Comparison of ENCODE assay signal across 29 cellular contexts in the genomic region with DNA sequence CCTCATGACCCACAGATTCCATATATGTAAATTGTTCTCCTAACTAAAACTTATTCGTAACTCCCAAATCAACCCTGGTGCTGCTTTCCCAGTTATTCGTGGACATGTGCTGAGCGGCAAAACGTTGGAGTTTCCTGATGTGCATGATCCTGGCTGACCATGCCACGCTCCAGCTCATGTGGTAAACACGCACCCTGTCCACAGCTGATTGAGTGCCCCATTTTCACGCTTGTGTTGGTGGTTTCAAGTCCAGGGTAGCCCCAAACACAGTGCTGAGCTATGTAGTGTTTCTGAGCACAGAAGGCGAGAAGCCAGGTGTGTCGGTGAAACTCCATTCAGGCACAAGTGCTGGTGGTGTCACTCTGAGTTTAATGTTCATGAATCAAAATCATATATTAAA. TPM values are rescaled to one million over a fixed set of nuclear protein-coding genes. Genes with fewer than 3 reads are reported as not detected.
"Had no signal": no experiment of that assay in that cellular context is flagged by ENCODE, and none has a peak within 500 bp of the region (broad histone marks: within the 10 kb centered on the region; RNA-seq: fewer than 3 reads in every experiment).

No MANE protein-coding gene starts in this region.

- ATAC-seq: activated CD4-positive, CD25-positive, alpha-beta regulatory T cell treated with anti-CD3 and anti-CD28 coated beads, Interleukin-2, amount 50 U/mL, for 24 hours; activated CD8-positive, alpha-beta T cell treated with anti-CD3 and anti-CD28 coated beads for 36 hours; activated naive CD4-positive, alpha-beta T cell treated with anti-CD3 and anti-CD28 coated beads, Interleukin-2, amount 50 U/mL, for 72 hours; effector memory CD8-positive, alpha-beta T cell; gastroesophageal sphincter; SK-N-SH treated with all-trans-retinoic acid at 6 μM for 48 hours; T-helper 17 cell had no signal

- H3K4me3 ChIP-seq: ascending aorta, esophagus squamous epithelium, gastroesophageal sphincter had no signal

- H3K27me3 ChIP-seq: ascending aorta had no signal

- H3K4me3 Mint-ChIP-seq: activated B cell treated with CpG ODN at 0.5 μM for 24 hours; activated CD8-positive, alpha-beta T cell treated with anti-CD3 and anti-CD28 coated beads for 36 hours; activated naive CD4-positive, alpha-beta T cell treated with anti-CD3 and anti-CD28 coated beads, Interleukin-2, amount 10 ng/mL, durations not matched to agents 7 days and 5 days; activated naive CD8-positive, alpha-beta T cell treated with anti-CD3 and anti-CD28 coated beads, Interleukin-2, amount 10 ng/mL, durations not matched to agents 7 days and 5 days; activated T-helper 1 cell treated with anti-CD3 and anti-CD28 coated beads, Interleukin-12 subunit alpha, Interleukin-12 subunit beta, Interleukin-2, Interleukin-4 antibody, amounts not matched to agents 30 ng/mL and 10 ng/mL and 1 ng/mL, durations not matched to agents 14 hours and 24 hours and 36 hours; brain; effector memory CD8-positive, alpha-beta T cell; T-helper 17 cell; T-helper 2 cell treated with Interferon-gamma antibody and Interleukin-4, amounts not matched to agents 5 μg/mL and 100 μg/mL, for 36 hours had no signal

- H3K36me3 ChIP-seq: ascending aorta, esophagus squamous epithelium, gastroesophageal sphincter, WERI-Rb-1 had no signal

- H3K36me3 Mint-ChIP-seq: activated naive CD4-positive, alpha-beta T cell treated with anti-CD3 and anti-CD28 coated beads, Interleukin-2, amount 10 ng/mL, durations not matched to agents 7 days and 5 days; activated naive CD4-positive, alpha-beta T cell treated with anti-CD3 and anti-CD28 coated beads, Interleukin-2, amount 50 U/mL, for 72 hours; activated naive CD8-positive, alpha-beta T cell treated with anti-CD3 and anti-CD28 coated beads, Interleukin-2, amount 10 ng/mL, durations not matched to agents 7 days and 5 days; brain had no signal

- H3K4me1 ChIP-seq: ascending aorta, gastroesophageal sphincter had no signal

- H3K27ac ChIP-seq: ascending aorta, epithelial cell of prostate, esophagus squamous epithelium, gastroesophageal sphincter, WERI-Rb-1 had no signal

- H3K9me3 Mint-ChIP-seq: activated B cell treated with CpG ODN at 0.5 μM for 24 hours; activated CD8-positive, alpha-beta T cell treated with anti-CD3 and anti-CD28 coated beads for 36 hours; activated naive CD4-positive, alpha-beta T cell treated with anti-CD3 and anti-CD28 coated beads, Interleukin-2, amount 10 ng/mL, durations not matched to agents 7 days and 5 days; activated naive CD4-positive, alpha-beta T cell treated with anti-CD3 and anti-CD28 coated beads, Interleukin-2, amount 50 U/mL, for 72 hours; activated naive CD8-positive, alpha-beta T cell treated with anti-CD3 and anti-CD28 coated beads, Interleukin-2, amount 10 ng/mL, durations not matched to agents 7 days and 5 days; activated T-helper 1 cell treated with anti-CD3 and anti-CD28 coated beads, Interleukin-12 subunit alpha, Interleukin-12 subunit beta, Interleukin-2, Interleukin-4 antibody, amounts not matched to agents 30 ng/mL and 10 ng/mL and 1 ng/mL, durations not matched to agents 14 hours and 24 hours and 36 hours; effector memory CD8-positive, alpha-beta T cell; T-helper 2 cell treated with Interferon-gamma antibody and Interleukin-4, amounts not matched to agents 5 μg/mL and 100 μg/mL, for 36 hours had no signal

- H3K4me1 Mint-ChIP-seq: activated B cell treated with CpG ODN at 0.5 μM for 24 hours; activated naive CD8-positive, alpha-beta T cell treated with anti-CD3 and anti-CD28 coated beads, Interleukin-2, amount 10 ng/mL, durations not matched to agents 7 days and 5 days; brain had no signal

- DNase-seq: activated B cell treated with CpG ODN at 0.5 μM for 24 hours; activated CD4-positive, alpha-beta T cell treated with anti-CD3 and anti-CD28 coated beads for 48 hours; activated CD4-positive, alpha-beta T cell treated with anti-CD3 and anti-CD28 coated beads, Interleukin-2, amount 50 U/mL, for 1 hour; activated CD4-positive, alpha-beta T cell treated with anti-CD3 and anti-CD28 coated beads, Interleukin-2, amount 50 U/mL, for 48 hours; activated CD8-positive, alpha-beta T cell treated with anti-CD3 and anti-CD28 coated beads for 36 hours; activated naive CD4-positive, alpha-beta T cell treated with anti-CD3 and anti-CD28 coated beads, Interleukin-2, amount 10 ng/mL, durations not matched to agents 7 days and 5 days; activated naive CD8-positive, alpha-beta T cell treated with anti-CD3 and anti-CD28 coated beads, Interleukin-2, amount 10 ng/mL, durations not matched to agents 7 days and 5 days; activated T-cell treated with anti-CD3 and anti-CD28 coated beads, Interleukin-2, amount 50 U/mL, for 1 hour; activated T-cell treated with anti-CD3 and anti-CD28 coated beads, Interleukin-2, amount 50 U/mL, for 48 hours; caudate nucleus; cortex of kidney; dermis blood vessel endothelial cell; effector CD4-positive, alpha-beta T cell; effector memory CD8-positive, alpha-beta T cell; esophagus squamous epithelium; foreskin melanocyte; T-helper 1 cell; T-helper 17 cell; T1000; WERI-Rb-1 had no signal

- H3K27ac Mint-ChIP-seq: activated B cell treated with CpG ODN at 0.5 μM for 24 hours; activated CD8-positive, alpha-beta T cell treated with anti-CD3 and anti-CD28 coated beads for 36 hours; activated naive CD4-positive, alpha-beta T cell treated with anti-CD3 and anti-CD28 coated beads, Interleukin-2, amount 10 ng/mL, durations not matched to agents 7 days and 5 days; activated naive CD4-positive, alpha-beta T cell treated with anti-CD3 and anti-CD28 coated beads, Interleukin-2, amount 50 U/mL, for 72 hours; activated naive CD8-positive, alpha-beta T cell treated with anti-CD3 and anti-CD28 coated beads, Interleukin-2, amount 10 ng/mL, durations not matched to agents 7 days and 5 days; activated T-helper 1 cell treated with anti-CD3 and anti-CD28 coated beads, Interleukin-12 subunit alpha, Interleukin-12 subunit beta, Interleukin-2, Interleukin-4 antibody, amounts not matched to agents 30 ng/mL and 10 ng/mL and 1 ng/mL, durations not matched to agents 14 hours and 24 hours and 36 hours; brain; effector memory CD8-positive, alpha-beta T cell; T-helper 17 cell; T-helper 2 cell treated with Interferon-gamma antibody and Interleukin-4, amounts not matched to agents 5 μg/mL and 100 μg/mL, for 36 hours had no signal

- H3K9me3 ChIP-seq: ascending aorta, esophagus squamous epithelium, gastroesophageal sphincter had no signal

RNA-seq across cellular contexts. Expression of gene FOXC1, which starts 19.1 kb away (rescaled TPM):
- total RNA-seq: activated naive CD8-positive, alpha-beta T cell treated with anti-CD3 and anti-CD28 coated beads, Interleukin-2, amount 10 ng/mL, durations not matched to agents 7 days and 5 days had no signal
